ENCODE assay signal across 11 cellular contexts in the genomic region with DNA sequence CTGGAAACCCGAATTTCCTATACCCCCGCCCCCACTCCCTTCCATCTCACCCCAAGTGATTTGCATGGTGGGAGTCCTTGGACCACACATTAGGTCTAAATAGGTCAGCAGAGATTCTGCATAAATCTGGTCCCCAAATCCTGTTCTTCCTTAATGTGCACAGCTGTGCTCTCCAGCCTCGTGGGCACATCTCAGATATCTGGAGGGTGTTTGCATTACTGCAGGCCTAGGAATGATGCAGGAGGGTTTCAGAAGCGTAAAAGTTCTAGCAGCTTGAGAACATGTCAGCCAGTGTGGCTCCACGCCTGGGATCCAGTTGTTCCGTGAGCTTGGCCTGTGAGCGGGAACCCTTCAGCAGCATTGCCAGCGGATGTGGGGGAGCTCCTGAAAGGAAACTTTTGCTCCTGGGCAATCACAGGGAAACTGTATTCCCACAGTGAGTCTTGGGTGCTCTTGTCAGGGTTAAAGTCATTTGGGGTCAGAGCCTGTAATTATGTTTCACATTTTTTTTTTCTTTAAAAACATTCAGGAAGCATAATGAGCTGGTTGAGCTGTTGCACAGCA. TPM values are rescaled to one million over a fixed set of nuclear protein-coding genes. Genes with fewer than 3 reads are reported as not detected.
DNase-seq lines count a peak whose midpoint lies in the region; ATAC-seq, FAIRE-seq and TF ChIP-seq lines count a peak whose summit lies in the region.
"Had no signal": no experiment of that assay in that cellular context is flagged by ENCODE, and none has a peak within 500 bp of the region (broad histone marks: within the 10 kb centered on the region; RNA-seq: fewer than 3 reads in every experiment).

No MANE protein-coding gene starts in this region.

- H3K27ac Mint-ChIP-seq in endodermal cell = peak overlapping the region; percentile 69
- H3K27ac Mint-ChIP-seq in nephron progenitor cell = peak overlapping the region; percentile 73

- no peaks in the 10 kb centered on the region for H3K36me3 Mint-ChIP-seq in endodermal cell (ENCODE audit: low read depth)
- no peaks in the 10 kb centered on the region for H3K36me3 Mint-ChIP-seq in nephron progenitor cell (ENCODE audit: low read depth)
- H3K36me3 Mint-ChIP-seq: naive B cell had no signal

- no peaks in the 10 kb centered on the region for H3K9me3 ChIP-seq in liver (ENCODE audit: control insufficient read depth in 4 of 4, low read length in 3 of 4)
- H3K9me3 ChIP-seq in HepG2 (ENCODE audit: low read length) = no peaks in the 10 kb centered on the region
- no peaks in the 10 kb centered on the region for H3K9me3 ChIP-seq in endodermal cell (ENCODE audit: control insufficient read depth, low read length)

- TF ChIP-seq CTCF in liver (IDR thresholded peaks at IDR 0.05; ENCODE audit: low read depth, low read length, missing input control) (no peak), HepG2 (CRISPR knock-in tag; IDR thresholded peaks at IDR 0.05) (no peak), endodermal cell (conservative IDR thresholded peaks at IDR 0.05) (no peak), nephron progenitor cell (IDR thresholded peaks at IDR 0.05) (no peak), GM13976 (IDR thresholded peaks at IDR 0.05; ENCODE audit: borderline replicate concordance, control extremely low read depth, extremely low read depth, insufficient read depth, missing control alignments) (no peak)

- H4K20me1 ChIP-seq in HepG2 (ENCODE audit: insufficient read depth, low read length) = no peaks in the 10 kb centered on the region

- H3K4me1 Mint-ChIP-seq in endodermal cell (peaks cover 44% of the 10 kb centered on the region), nephron progenitor cell (peaks cover 66% of the 10 kb centered on the region)

- H3K4me3 Mint-ChIP-seq in endodermal cell = no peak overlapping the region
- no peak overlapping the region for H3K4me3 Mint-ChIP-seq in nephron progenitor cell
- H3K4me3 Mint-ChIP-seq: naive B cell had no signal

- H3K27ac ChIP-seq in liver (ENCODE audit: low read depth in 1 of 2, low read length in 2 of 2) = no peak overlapping the region
- H3K27ac ChIP-seq in HepG2 (ENCODE audit: extremely low read length, insufficient read depth, low read length) = no peak overlapping the region
- H3K27ac ChIP-seq in endodermal cell (ENCODE audit: low read depth, low read length) = no peak overlapping the region

- ATAC-seq in HepG2 = no peak

- no peak overlapping the region for H3K4me3 ChIP-seq in liver (ENCODE audit: low read depth in 1 of 3, low read length in 3 of 3)
- H3K4me3 ChIP-seq in HepG2 (replicated peaks in 1 of 3; ENCODE audit: insufficient read depth in 1 of 3, low read depth in 2 of 3, low read length in 3 of 3) = no peak overlapping the region
- no peak overlapping the region for H3K4me3 ChIP-seq in endodermal cell (ENCODE audit: low read length)

- DNase-seq in HepG2 (ENCODE audit: low spot score) = no peak
- DNase-seq in endodermal cell = peak; percentile 58
- DNase-seq in nephron progenitor cell = no peak
- no peak for DNase-seq in SHP77 (lab: John Stamatoyannopoulos, UW)
- DNase-seq in GM13976 (ENCODE audit: low spot score) = no peak
- no peak for DNase-seq in NCI-H69 (lab: John Stamatoyannopoulos, UW)
- no peak for DNase-seq in inferior parietal cortex (ENCODE audit: extremely low spot score)
- DNase-seq: GDM1, naive B cell, NCI-H1417 had no signal

- BruUV-seq in HepG2 (replicated peaks; lab: Mats Ljungman, UMichigan) = no TSS peak

- TF ChIP-seq RAD21 in liver (IDR thresholded peaks at IDR 0.05) = no peak
- TF ChIP-seq RAD21 in HepG2 (CRISPR knock-in tag; IDR thresholded peaks at IDR 0.05) = no peak

- H3K9me3 Mint-ChIP-seq in endodermal cell (no peaks in the 10 kb centered on the region), nephron progenitor cell (no peaks in the 10 kb centered on the region)

- H3K27me3 ChIP-seq in liver (ENCODE audit: control insufficient read depth in 4 of 4, insufficient read depth in 4 of 4, low read length in 3 of 4) (no peaks in the 10 kb centered on the region), HepG2 (ENCODE audit: control insufficient read depth in 1 of 2, insufficient read depth in 2 of 2, low read length in 2 of 2) (no peaks in the 10 kb centered on the region), endodermal cell (ENCODE audit: control insufficient read depth, insufficient read depth, low read length, poor library complexity, severe bottlenecking) (no peaks in the 10 kb centered on the region)

- CTCF ChIA-PET in HepG2 (lab: Yijun Ruan, JAX; ENCODE audit: low intra/inter-chr PET ratio, low total read pairs) = no interaction called here

- H3K4me2 ChIP-seq in HepG2 (ENCODE audit: low read depth, low read length) = no peak overlapping the region

- WGBS in liver = 81% methylated on average over 8 of the region's 8 CpGs
- WGBS in HepG2 (ENCODE audit: low lambda C conversion rate) = 93% methylated on average over 8 of the region's 8 CpGs
- WGBS in endodermal cell (ENCODE audit: insufficient coverage in 1 of 2, insufficient read length in 1 of 2), 2 experiments = 84 to 94% methylated on average over 6 to 8 of the region's 8 CpGs

- H3K27me3 Mint-ChIP-seq in endodermal cell (ENCODE audit: insufficient read depth) = no peaks in the 10 kb centered on the region
- no peaks in the 10 kb centered on the region for H3K27me3 Mint-ChIP-seq in nephron progenitor cell (ENCODE audit: low read depth, poor library complexity)
- H3K27me3 Mint-ChIP-seq: naive B cell had no signal

- H3K36me3 ChIP-seq in liver (ENCODE audit: control insufficient read depth in 4 of 4, insufficient read depth in 3 of 4, low read depth in 1 of 4, low read length in 3 of 4) (no peaks in the 10 kb centered on the region), HepG2 (replicated peaks in 1 of 2; ENCODE audit: control insufficient read depth in 1 of 2, insufficient read depth in 2 of 2, low read length in 2 of 2) (no peaks in the 10 kb centered on the region; a peak in 1 of 5 replicates), endodermal cell (ENCODE audit: control insufficient read depth, insufficient read depth, low read length) (no peaks in the 10 kb centered on the region)

- in situ Hi-C loops in HepG2 (cut with HindIII; ENCODE audit: extremely low pct_ligation_motif_present, low pct_unique_long_range_greater_than_20kb) = no loop called here
- in situ Hi-C loops in GM13976 (cut with MboI; ENCODE audit: low sequenced_read_pairs, unreplicated experiment) = no loop called here

- intact Hi-C loops in HepG2 (cut with micrococcal nuclease; ENCODE audit: unreplicated experiment) = no loop called here

- no peak overlapping the region for H2AFZ ChIP-seq in HepG2 (ENCODE audit: low read length)

- POLR2A ChIA-PET in HepG2 (lab: Yijun Ruan, JAX) = no interaction called here

- no peak for FAIRE-seq in HepG2 (lab: Jason Lieb, UNC)

- H3K4me1 ChIP-seq in liver (ENCODE audit: control insufficient read depth in 4 of 4, insufficient read depth in 4 of 4, low read length in 3 of 4) (peaks cover 0 to 25% (median 7%) of the 10 kb centered on the region in 4 donors), HepG2 (ENCODE audit: insufficient read depth, low read length) (peaks cover 58% of the 10 kb centered on the region), endodermal cell (ENCODE audit: control insufficient read depth, insufficient read depth, low read length) (peaks cover 9% of the 10 kb centered on the region)

- TF ChIP-seq POLR2A in HepG2 (IDR thresholded peaks at IDR 0.05; ENCODE audit: insufficient read depth in 1 of 2, low read depth in 2 of 2, low read length in 2 of 2) = no peak

- H3K9ac ChIP-seq in liver (ENCODE audit: low read depth in 1 of 2, low read length in 2 of 2) (no peak overlapping the region), HepG2 (ENCODE audit: insufficient read depth, low read depth, low read length) (no peak overlapping the region), endodermal cell (ENCODE audit: extremely low read depth, low read length, poor library complexity, severe bottlenecking) (no peak overlapping the region)

- H3K79me2 ChIP-seq in HepG2 (ENCODE audit: insufficient read depth, low read length) = peaks cover 43% of the 10 kb centered on the region

- no peak for TF ChIP-seq EP300 in HepG2 (IDR thresholded peaks at IDR 0.05; ENCODE audit: low read depth in 2 of 2, low read length in 2 of 2)
- TF ChIP-seq EP300 in HepG2 (CRISPR knock-in tag; IDR thresholded peaks at IDR 0.05; ENCODE audit: borderline replicate concordance) = no peak

TF ChIP-seq in liver, 16 proteins besides CTCF, POLR2A, EP300 and RAD21 (continues in another document):
- TF ChIP-seq SP1 (IDR thresholded peaks at IDR 0.05) = peak; percentile 11

RNA-seq across cellular contexts. Expression of a gene that starts 12.9 kb away (rescaled TPM):
- total RNA-seq in liver = 10 to 100 TPM in 1 of 2 donors, 1 to 10 TPM in 1; 4.4 to 16.7 TPM
- polyA plus RNA-seq in liver = 1 to 10 TPM; 1.8 to 3.9 TPM
- 11.9 and 18.2 TPM in 2 replicates for total RNA-seq in HepG2 (2016; rRNA removed; fragmentation: Illumina TruSeq; extraction: Trizol)
- 19.7 and 23.1 TPM in 2 replicates for total RNA-seq in HepG2 (2016; cell fraction: cytosol; rRNA removed; fragmentation: Illumina TruSeq; extraction: Trizol; ENCODE audit: low read depth)
- 13.7 and 16.7 TPM in 2 replicates for total RNA-seq in HepG2 (2016; cell fraction: insoluble cytoplasmic fraction; rRNA removed; fragmentation: Illumina TruSeq; extraction: Trizol)
- 6.8 and 8.5 TPM in 2 replicates for total RNA-seq in HepG2 (2016; cell fraction: membrane; rRNA removed; fragmentation: Illumina TruSeq; extraction: Trizol)
- 81.5 and 87.1 TPM in 2 replicates for total RNA-seq in HepG2 (2016; cell fraction: nucleus; rRNA removed; fragmentation: Illumina TruSeq; extraction: Trizol)
- polyA plus RNA-seq in HepG2 (2011; rRNA removed) = 9.1 and 9.6 TPM in 2 replicates
- 2.5 and 2.7 TPM in 2 replicates for polyA plus RNA-seq in HepG2 (2011; cell fraction: cytosol; rRNA removed)
- 27.9 and 47.7 TPM in 2 replicates for polyA plus RNA-seq in HepG2 (2011; cell fraction: nucleus; rRNA removed)
- polyA plus RNA-seq in HepG2 (2012) = 8.8 and 10.3 TPM in 2 replicates
- polyA plus RNA-seq in HepG2 (2016; cell fraction: cytosol; fragmentation: Illumina TruSeq; extraction: Trizol; ENCODE audit: low read depth) = 0.63 and 0.71 TPM in 2 replicates
- 8.9 and 9.9 TPM in 2 replicates for polyA plus RNA-seq in HepG2 (2016; cell fraction: insoluble cytoplasmic fraction; fragmentation: Illumina TruSeq; extraction: Trizol; ENCODE audit: low read depth)
- 1.4 and 1.7 TPM in 2 replicates for polyA plus RNA-seq in HepG2 (2016; cell fraction: membrane; fragmentation: Illumina TruSeq; extraction: Trizol; ENCODE audit: low read depth)
- 34.1 and 38.4 TPM in 2 replicates for polyA plus RNA-seq in HepG2 (2016; cell fraction: nucleus; fragmentation: Illumina TruSeq; extraction: Trizol; ENCODE audit: insufficient read depth, low read depth)
- 7.2 and 23.4 TPM in 2 replicates for polyA minus RNA-seq in HepG2 (2011; rRNA and poly(A)+ RNA removed; ENCODE audit: low replicate concordance)
- polyA minus RNA-seq in HepG2 (2011; cell fraction: cytosol; rRNA and poly(A)+ RNA removed) = 6.4 TPM in 2 replicates
- 87.8 and 98.5 TPM in 2 replicates for polyA minus RNA-seq in HepG2 (2011; cell fraction: nucleus; rRNA and poly(A)+ RNA removed)
- 10 to 100 TPM; 49.2 to 60.5 TPM for total RNA-seq in endodermal cell
- polyA plus RNA-seq in endodermal cell (2013, experiment 1 of 2) = 8.2 TPM
- 7.3 TPM for polyA plus RNA-seq in endodermal cell (2013, experiment 2 of 2)
